Comparison of ENCODE assay signal across 28 cellular contexts in the genomic region with DNA sequence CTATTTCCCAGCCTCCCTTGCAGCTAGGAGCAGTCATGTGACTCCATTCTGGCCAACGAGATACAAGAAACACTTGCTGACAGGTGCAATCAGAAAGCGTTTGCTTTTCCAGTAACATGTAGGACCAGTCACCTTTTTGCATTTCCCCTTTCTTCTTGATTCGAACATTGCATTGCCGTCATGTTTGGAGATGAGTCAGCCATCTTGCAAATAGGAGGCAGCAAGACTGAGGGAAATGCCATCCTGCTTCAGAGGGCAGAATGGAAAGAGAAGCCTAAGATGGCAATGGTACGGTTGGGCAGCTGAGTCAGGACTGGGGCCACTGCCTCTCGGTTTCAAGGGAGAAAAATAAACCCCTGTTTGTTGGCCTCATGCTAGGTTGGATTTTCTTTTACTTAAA. TPM values are rescaled to one million over a fixed set of nuclear protein-coding genes. Genes with fewer than 3 reads are reported as not detected.
DNase-seq lines count a peak whose midpoint lies in the region; ATAC-seq, FAIRE-seq and TF ChIP-seq lines count a peak whose summit lies in the region.
"Had no signal": no experiment of that assay in that cellular context is flagged by ENCODE, and none has a peak within 500 bp of the region (broad histone marks: within the 10 kb centered on the region; RNA-seq: fewer than 3 reads in every experiment).

No MANE protein-coding gene starts in this region.

- no peak for FAIRE-seq in GM12878 (lab: Jason Lieb, UNC)
- FAIRE-seq: D721Med had no signal

- POLR2A ChIA-PET in activated CD4-positive, alpha-beta memory T cell treated with anti-CD3 and anti-CD28 coated beads for 36 hours (lab: Charles Lee) = no interaction called here
- POLR2A ChIA-PET in activated CD4-positive, alpha-beta memory T cell treated with anti-CD3 and anti-CD28 coated beads, Interleukin-2, amount 10 ng/mL, durations not matched to agents 7 days and 5 days (lab: Charles Lee) = no interaction called here
- POLR2A ChIA-PET in GM12878 (lab: Charles Lee) = no interaction called here

- H2AFZ ChIP-seq in GM12878 (ENCODE audit: control insufficient read depth, low read depth, low read length) (no peak overlapping the region; the same call in 1 of the 2 replicates), smooth muscle cell (ENCODE audit: low read depth) (no peak overlapping the region)
- H2AFZ ChIP-seq: PC-9 had no signal

- no TSS peak for BruUV-seq in GM12878 (replicated peaks; lab: Mats Ljungman, UMichigan)

- H3F3A ChIP-seq in smooth muscle cell (ENCODE audit: low read depth) = no peaks in the 10 kb centered on the region

- peaks cover 4% of the 10 kb centered on the region for H3K9me3 ChIP-seq in GM12878 (replicated peaks; ENCODE audit: control insufficient read depth, insufficient read depth, low read length)
- no peaks in the 10 kb centered on the region for H3K9me3 ChIP-seq in smooth muscle cell (replicated peaks; ENCODE audit: low read depth)

- peaks cover 15% of the 10 kb centered on the region for H3K27me3 Mint-ChIP-seq in activated CD4-positive, alpha-beta memory T cell treated with anti-CD3 and anti-CD28 coated beads for 36 hours
- H3K27me3 Mint-ChIP-seq in activated CD4-positive, alpha-beta memory T cell treated with anti-CD3 and anti-CD28 coated beads, Interleukin-2, amount 10 ng/mL, durations not matched to agents 7 days and 5 days = peaks cover 34% of the 10 kb centered on the region

- peak; percentile 33 for DNase-seq in activated CD4-positive, alpha-beta memory T cell treated with anti-CD3 and anti-CD28 coated beads for 36 hours
- no peak for DNase-seq in activated CD4-positive, alpha-beta memory T cell treated with anti-CD3 and anti-CD28 coated beads, Interleukin-2, amount 10 ng/mL, durations not matched to agents 7 days and 5 days
- DNase-seq in GM12878 (ENCODE audit: low read depth, low spot score) (no peak), sciatic nerve (ENCODE audit: low spot score) (peak; percentile 0), smooth muscle cell (lab: John Stamatoyannopoulos, UW; ENCODE audit: unreplicated experiment) (no peak), NCI-H526 (lab: John Stamatoyannopoulos, UW) (no peak), anterior cingulate cortex (lab: John Stamatoyannopoulos, UW) (no peak)
- DNase-seq: CD4-positive, alpha-beta T cell; GOT3; Kasumi-1; NCI-H1048; NCI-H1417; NCI-H1694 treated with DMSO at 0.1 percent for 48 hours; NCI-H2171 treated with DMSO at 0.1 percent for 48 hours; NCI-H524 treated with DMSO at 0.1 percent for 48 hours; NCI-H82; NK-92 treated with Interleukin-12 subunit alpha and Interleukin-12 subunit beta, amount 100 ng/mL, for 24 hours; PC-9; SHP77; T-cell had no signal

- no peak overlapping the region for H3K27ac Mint-ChIP-seq in activated CD4-positive, alpha-beta memory T cell treated with anti-CD3 and anti-CD28 coated beads for 36 hours
- H3K27ac Mint-ChIP-seq in activated CD4-positive, alpha-beta memory T cell treated with anti-CD3 and anti-CD28 coated beads, Interleukin-2, amount 10 ng/mL, durations not matched to agents 7 days and 5 days = no peak overlapping the region
- H3K27ac Mint-ChIP-seq: CD4-positive, alpha-beta T cell; T-cell had no signal

- no peaks in the 10 kb centered on the region for H3K36me3 ChIP-seq in GM12878 (ENCODE audit: control insufficient read depth in 2 of 2, insufficient read depth in 2 of 2, low read length in 1 of 2)
- H3K36me3 ChIP-seq in smooth muscle cell (ENCODE audit: low read depth) = no peaks in the 10 kb centered on the region
- H3K36me3 ChIP-seq: HAP-1 had no signal

- TF ChIP-seq RAD21 in Ishikawa (IDR thresholded peaks at IDR 0.05; ENCODE audit: low read depth) (no peak), GM12878 (IDR thresholded peaks at IDR 0.05; ENCODE audit: insufficient read depth, low read depth, low read length) (no peak)

- H3K4me1 ChIP-seq in GM12878 (ENCODE audit: control insufficient read depth, insufficient read depth, low read length) (no peaks in the 10 kb centered on the region), smooth muscle cell (ENCODE audit: low read depth) (no peaks in the 10 kb centered on the region)
- H3K4me1 ChIP-seq: HAP-1 had no signal

- no peak overlapping the region for H3K9ac ChIP-seq in GM12878 (ENCODE audit: control insufficient read depth, insufficient read depth, low read length)
- no peak overlapping the region for H3K9ac ChIP-seq in smooth muscle cell (ENCODE audit: low read depth)
- H3K9ac ChIP-seq: BLaER1 treated with 17β-estradiol and CSF1 and Interleukin-3, amounts not matched to agents 10 nM and 100 nM had no signal

- in situ Hi-C loops in GM12878 (cut with MboI) = no loop called here

- SMC1A ChIA-PET in GM12878 (lab: Charles Lee; ENCODE audit: uncharacterized antibody, unreplicated experiment) = no interaction called here

- 2% methylated on average over 6 of the region's 6 CpGs for WGBS in GM12878 (ENCODE audit: insufficient coverage, insufficient replicate concordance, low lambda C conversion rate, missing lambda C conversion rate)
- 97% methylated on average over 6 of the region's 6 CpGs for WGBS in smooth muscle cell (ENCODE audit: low lambda C conversion rate)

- TF ChIP-seq CTCF in GM12878 (IDR thresholded peaks at IDR 0.05 in 2 of 3, conservative IDR thresholded peaks at IDR 0.05 in 1 of 3; ENCODE audit: control insufficient read depth in 2 of 3, extremely low read depth in 1 of 3, insufficient read depth in 1 of 3, low read depth in 3 of 3, low read length in 3 of 3) (no peak), smooth muscle cell (IDR thresholded peaks at IDR 0.05; ENCODE audit: borderline replicate concordance, insufficient read depth, poor library complexity, severe bottlenecking) (no peak)

- no peak overlapping the region for H3K4me3 ChIP-seq in GM12878
- H3K4me3 ChIP-seq in smooth muscle cell = no peak overlapping the region
- H3K4me3 ChIP-seq: HAP-1, PC-9 had no signal

- RAD21 ChIA-PET in GM12878 (lab: Charles Lee; ENCODE audit: unreplicated experiment) = no interaction called here

- H3K27ac ChIP-seq in GM12878 (ENCODE audit: control insufficient read depth, insufficient read depth) = no peak overlapping the region
- no peak overlapping the region for H3K27ac ChIP-seq in smooth muscle cell (ENCODE audit: low read depth)
- H3K27ac ChIP-seq: BLaER1 treated with 17β-estradiol and CSF1 and Interleukin-3, amounts not matched to agents 10 nM and 100 nM; HL-60; PC-9 had no signal

- TF ChIP-seq EP300 in Ishikawa (IDR thresholded peaks at IDR 0.05; ENCODE audit: borderline replicate concordance) = no peak
- no peak for TF ChIP-seq EP300 in GM12878 (IDR thresholded peaks at IDR 0.05; ENCODE audit: borderline replicate concordance in 1 of 2, control insufficient read depth in 1 of 2, low read depth in 2 of 2, low read length in 2 of 2)

- intact Hi-C loops in activated CD4-positive, alpha-beta memory T cell treated with anti-CD3 and anti-CD28 coated beads for 36 hours (cut with micrococcal nuclease) = no loop called here
- intact Hi-C loops in GM12878 (cut with micrococcal nuclease; ENCODE audit: unreplicated experiment) (loop anchor here (10.0 kb wide), 1 partner anchor 65 kb away; the partner anchor contains the start of gene JAG2), sciatic nerve (cut with DNase I) (no loop called here)

- H4K20me1 ChIP-seq in GM12878 (ENCODE audit: control insufficient read depth, insufficient read depth) (no peaks in the 10 kb centered on the region), smooth muscle cell (ENCODE audit: low read depth) (no peaks in the 10 kb centered on the region)

- H3K36me3 Mint-ChIP-seq in activated CD4-positive, alpha-beta memory T cell treated with anti-CD3 and anti-CD28 coated beads for 36 hours = no peaks in the 10 kb centered on the region
- no peaks in the 10 kb centered on the region for H3K36me3 Mint-ChIP-seq in activated CD4-positive, alpha-beta memory T cell treated with anti-CD3 and anti-CD28 coated beads, Interleukin-2, amount 10 ng/mL, durations not matched to agents 7 days and 5 days (ENCODE audit: low read depth)

- H3K4me1 Mint-ChIP-seq in activated CD4-positive, alpha-beta memory T cell treated with anti-CD3 and anti-CD28 coated beads for 36 hours (ENCODE audit: low read depth) = peaks cover 4% of the 10 kb centered on the region
- no peaks in the 10 kb centered on the region for H3K4me1 Mint-ChIP-seq in activated CD4-positive, alpha-beta memory T cell treated with anti-CD3 and anti-CD28 coated beads, Interleukin-2, amount 10 ng/mL, durations not matched to agents 7 days and 5 days

- CTCF ChIA-PET in activated CD4-positive, alpha-beta memory T cell treated with anti-CD3 and anti-CD28 coated beads for 36 hours (lab: Charles Lee) = no interaction called here
- CTCF ChIA-PET in activated CD4-positive, alpha-beta memory T cell treated with anti-CD3 and anti-CD28 coated beads, Interleukin-2, amount 10 ng/mL, durations not matched to agents 7 days and 5 days (lab: Charles Lee) = interaction anchor here (0.7 kb wide), 1 partner anchor 41 kb away, joined by 3 read pairs; no protein-coding TSS in a partner anchor
- CTCF ChIA-PET in GM12878 (lab: Yijun Ruan, JAX) = no interaction called here

- peaks cover 6% of the 10 kb centered on the region for H3K9me3 Mint-ChIP-seq in activated CD4-positive, alpha-beta memory T cell treated with anti-CD3 and anti-CD28 coated beads for 36 hours
- peaks cover 3% of the 10 kb centered on the region for H3K9me3 Mint-ChIP-seq in activated CD4-positive, alpha-beta memory T cell treated with anti-CD3 and anti-CD28 coated beads, Interleukin-2, amount 10 ng/mL, durations not matched to agents 7 days and 5 days

- H3K4me2 ChIP-seq in GM12878 (ENCODE audit: control insufficient read depth, insufficient read depth) = no peak overlapping the region
- no peak overlapping the region for H3K4me2 ChIP-seq in smooth muscle cell
- H3K4me2 ChIP-seq: BLaER1 treated with 17β-estradiol and CSF1 and Interleukin-3, amounts not matched to agents 10 nM and 100 nM; PC-9 had no signal

- H3K79me2 ChIP-seq in GM12878 (ENCODE audit: control insufficient read depth, insufficient read depth, low read length) (no peaks in the 10 kb centered on the region), smooth muscle cell (ENCODE audit: low read depth) (no peaks in the 10 kb centered on the region)

- no peak overlapping the region for H3K4me3 Mint-ChIP-seq in activated CD4-positive, alpha-beta memory T cell treated with anti-CD3 and anti-CD28 coated beads for 36 hours
- H3K4me3 Mint-ChIP-seq in activated CD4-positive, alpha-beta memory T cell treated with anti-CD3 and anti-CD28 coated beads, Interleukin-2, amount 10 ng/mL, durations not matched to agents 7 days and 5 days = no peak overlapping the region
- H3K4me3 Mint-ChIP-seq: CD4-positive, alpha-beta T cell; T-cell had no signal

- H3K27me3 ChIP-seq in GM12878 (replicated peaks in 1 of 2; ENCODE audit: control insufficient read depth in 2 of 2, insufficient read depth in 2 of 2, low read length in 1 of 2) = no peaks in the 10 kb centered on the region
- H3K27me3 ChIP-seq in smooth muscle cell (ENCODE audit: low read depth) = peaks cover 3% of the 10 kb centered on the region
- H3K27me3 ChIP-seq: BLaER1 treated with 17β-estradiol and CSF1 and Interleukin-3, amounts not matched to agents 10 nM and 100 nM had no signal

- ATAC-seq in GM12878 = peak; percentile 24; the same call in 2 of the 3 replicates
- ATAC-seq in sciatic nerve = no peak
- ATAC-seq: T-cell had no signal

- TF ChIP-seq POLR2A in GM12878 (IDR thresholded peaks at IDR 0.05; ENCODE audit: low read depth, low read length) = no peak

RNA-seq across cellular contexts. Expression of gene GPR132, which starts 34.5 kb away (rescaled TPM):
- total RNA-seq in activated CD4-positive, alpha-beta memory T cell treated with anti-CD3 and anti-CD28 coated beads for 36 hours = 10 to 100 TPM; 33.4 to 34.2 TPM
- total RNA-seq in activated CD4-positive, alpha-beta memory T cell treated with anti-CD3 and anti-CD28 coated beads, Interleukin-2, amount 10 ng/mL, durations not matched to agents 7 days and 5 days = 10 to 100 TPM; 51.2 to 51.4 TPM
- total RNA-seq in GM12878 (2013; cell fraction: nucleolus; rRNA removed) = 118 and 130 TPM in 2 replicates
- total RNA-seq in GM12878 (2014; rRNA removed) (45.8 and 49.3 TPM in 2 replicates), GM12878 (2014; rRNA removed; fragmentation: Illumina TruSeq; extraction: Trizol) (20.3 and 21.0 TPM in 2 replicates), GM12878 (2021) (39.6 and 40.3 TPM in 2 replicates), sciatic nerve (3.2 TPM), smooth muscle cell (0.18 TPM in 1 of 2 replicates, not detected in the other)
- 9.9 TPM for polyA plus RNA-seq in GM12878 (2011; ENCODE audit: low read depth)
- polyA plus RNA-seq in GM12878 (2011; rRNA removed) (10.2 and 14.9 TPM in 2 replicates), GM12878 (2014; fragmentation: Illumina TruSeq; extraction: Trizol) (4.9 and 14.5 TPM in 2 replicates), GM12878 (2014; fragmentation: Nextera tagmentation; extraction: Ambion mirVana) (1 to 10 TPM; 1.9 to 2.2 TPM), GM12878 (2014; rRNA removed) (30.0 and 30.7 TPM in 2 replicates), GM12878 (2016; fragmentation: Nextera tagmentation; extraction: Ambion mirVana) (10 to 100 TPM; 19.8 to 21.7 TPM), smooth muscle cell (0.62 and 1.6 TPM in 2 replicates)
- 23.7 and 36.1 TPM in 2 replicates for polyA plus RNA-seq in GM12878 (2011; cell fraction: cytosol; rRNA removed)
- polyA plus RNA-seq in GM12878 (2011; cell fraction: nucleus; rRNA removed) = 47.6 and 57.0 TPM in 2 replicates
- polyA plus RNA-seq in GM12878 (2012) = 22.6 and 24.5 TPM in 2 replicates
- 38.5 and 63.1 TPM in 2 replicates for polyA minus RNA-seq in GM12878 (2011; rRNA and poly(A)+ RNA removed)
- 15.9 and 17.0 TPM in 2 replicates for polyA minus RNA-seq in GM12878 (2011; cell fraction: cytosol; rRNA and poly(A)+ RNA removed)
- 15.6 and 33.9 TPM in 2 replicates for polyA minus RNA-seq in GM12878 (2011; cell fraction: nucleus; rRNA and poly(A)+ RNA removed)
- total RNA-seq: A172, M059J, PC-9, SK-MEL-5 had no signal

Comparison
In these comparisons a context has a peak if more than half of its experiments do, and no peak if none do; other contexts are left out.
1. DNase-seq: peak in activated CD4-positive, alpha-beta memory T cell treated with anti-CD3 and anti-CD28 coated beads for 36 hours (single experiment) and sciatic nerve (single experiment); none in activated CD4-positive, alpha-beta memory T cell treated with anti-CD3 and anti-CD28 coated beads, Interleukin-2, amount 10 ng/mL, durations not matched to agents 7 days and 5 days (single experiment), GM12878 (single experiment), smooth muscle cell (single experiment), NCI-H526 (0 of 2) and anterior cingulate cortex (0 of 58).